Comparison of ENCODE assay signal across 13 cellular contexts in the genomic region with DNA sequence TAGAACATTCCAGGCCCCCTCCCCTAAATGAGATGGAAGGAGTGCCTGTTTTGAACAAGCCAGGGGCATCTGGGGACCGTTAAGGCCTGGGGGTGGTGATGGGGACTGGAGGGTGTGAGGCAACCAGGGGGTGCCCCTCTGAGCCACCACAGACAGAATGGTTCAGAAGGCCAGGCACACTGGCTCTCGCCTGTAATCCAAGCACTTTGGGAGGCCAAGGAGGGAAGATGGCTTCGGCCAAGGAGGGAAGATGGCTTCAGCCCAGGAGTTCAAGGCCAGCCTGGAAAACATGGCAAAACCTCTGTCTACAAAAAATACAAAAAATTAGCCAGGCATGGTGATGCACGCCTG. TPM values are rescaled to one million over a fixed set of nuclear protein-coding genes. Genes with fewer than 3 reads are reported as not detected.
DNase-seq lines count a peak whose midpoint lies in the region; ATAC-seq and TF ChIP-seq lines count a peak whose summit lies in the region.
"Had no signal": no experiment of that assay in that cellular context is flagged by ENCODE, and none has a peak within 500 bp of the region (broad histone marks: within the 10 kb centered on the region; RNA-seq: fewer than 3 reads in every experiment).

No MANE protein-coding gene starts in this region.

- H3F3A ChIP-seq in neural cell (ENCODE audit: insufficient read depth, low read length, poor library complexity, severe bottlenecking): no peaks in the 10 kb centered on the region

- H3K9me1 ChIP-seq in IMR-90 (ENCODE audit: insufficient read depth, low read length): peaks cover 19% of the 10 kb centered on the region

- no peaks in the 10 kb centered on the region for H3K9me3 Mint-ChIP-seq in dendritic cell treated with granulocyte-macrophage colony-stimulating factor and Interleukin-4, amounts not matched to agents 40 ng/mL and 50 ng/mL, for 4 days

- DNase-seq in AG04450 (ENCODE audit: low read depth, low spot score): no peak
- DNase-seq in IMR-90: no peak
- no peak for DNase-seq in SKM-1 (lab: John Stamatoyannopoulos, UW; ENCODE audit: unreplicated experiment)
- no peak for DNase-seq in heart left ventricle
- DNase-seq in retina: no peak
- DNase-seq: activated CD4-positive, alpha-beta T cell treated with anti-CD3 and anti-CD28 coated beads, Interleukin-2, amount 50 U/mL, for 48 hours; NCI-H1930; occipital lobe; RPMI8226 had no signal

- H4K8ac ChIP-seq in IMR-90 (ENCODE audit: low read depth in 2 of 2, low read length in 2 of 2): peak overlapping the region; percentile 80 to 83

- H4K91ac ChIP-seq in IMR-90 (ENCODE audit: insufficient read depth, low read depth, low read length): peak overlapping the region; percentile 96

- H3K4me3 ChIP-seq in AG04450 (ENCODE audit: low read depth, low read length) (peak overlapping the region; percentile 90), IMR-90 (ENCODE audit: insufficient read depth, low read depth, low read length) (peak overlapping the region; percentile 84), neural cell (ENCODE audit: low read length) (peak overlapping the region; percentile 97), heart left ventricle (peak overlapping the region in 1 of 12 donors; percentile 75)

- H3K9me2 ChIP-seq in neural cell (ENCODE audit: insufficient read depth, low read length): no peaks in the 10 kb centered on the region

- no peak overlapping the region for H2AFZ ChIP-seq in IMR-90 (replicated peaks; ENCODE audit: low read length, poor library complexity)
- H2AFZ ChIP-seq in neural cell (ENCODE audit: low read depth, low read length): no peak overlapping the region

- H2BK5ac ChIP-seq in IMR-90 (ENCODE audit: low read depth, low read length, poor library complexity, severe bottlenecking): peak overlapping the region; percentile 89

- POLR2A ChIA-PET in AG04450 (lab: Yijun Ruan, JAX): interaction anchor here (1.0 kb wide), 1 partner anchor 13 kb away, joined by 10 read pairs; no protein-coding TSS in a partner anchor
- POLR2A ChIA-PET in IMR-90 (lab: Charles Lee; ENCODE audit: unreplicated experiment): interaction anchor here (1.7 kb wide), 1 partner anchor 97 kb away, joined by 5 read pairs; no protein-coding TSS in a partner anchor

- H3K14ac ChIP-seq in IMR-90 (replicated peaks; ENCODE audit: low read depth, low read length): peak overlapping the region; percentile 88

- BruUV-seq in IMR-90 (replicated peaks; lab: Mats Ljungman, UMichigan): no TSS peak

- peak overlapping the region; percentile 88 for H2BK120ac ChIP-seq in IMR-90 (ENCODE audit: low read depth, low read length)

- intact Hi-C loops in IMR-90 (cut with micrococcal nuclease) (no loop called here), heart left ventricle (cut with DNase I) (loop anchor here in 1 of 10 donors (5.0 kb wide), 1 partner anchor 35 kb away; no protein-coding TSS in a partner anchor)
- intact Hi-C loops in dendritic cell treated with granulocyte-macrophage colony-stimulating factor and Interleukin-4, amounts not matched to agents 40 ng/mL and 50 ng/mL, for 4 days (cut with micrococcal nuclease): no loop called here

- H2AK5ac ChIP-seq in IMR-90 (ENCODE audit: low read depth, low read length): peak overlapping the region; percentile 93

- H3K27me3 Mint-ChIP-seq in dendritic cell treated with granulocyte-macrophage colony-stimulating factor and Interleukin-4, amounts not matched to agents 40 ng/mL and 50 ng/mL, for 4 days: peaks cover 43% of the 10 kb centered on the region

- H3K4ac ChIP-seq in IMR-90 (ENCODE audit: low read depth, low read length): peak overlapping the region; percentile 97

- CTCF ChIA-PET in AG04450 (lab: Charles Lee): interaction anchor here (1.5 kb wide), 1 partner anchor 30 kb away, joined by 4 read pairs; no protein-coding TSS in a partner anchor
- CTCF ChIA-PET in IMR-90 (lab: Yijun Ruan, JAX): no interaction called here

- H3K79me1 ChIP-seq in IMR-90 (ENCODE audit: low read depth in 1 of 2, low read length in 2 of 2): peaks cover 0 to 57% of the 10 kb centered on the region in 2 experiments; a peak in 2 of 4 replicates

- H3K9ac ChIP-seq in IMR-90 (ENCODE audit: low read depth, low read length): peak overlapping the region; percentile 79
- no peak overlapping the region for H3K9ac ChIP-seq in neural cell (ENCODE audit: low read length)

- in situ Hi-C loops in IMR-90 (cut with MboI; ENCODE audit: low sequenced_read_pairs): no loop called here

- H3K56ac ChIP-seq in IMR-90 (ENCODE audit: extremely low read depth, insufficient read depth, low read length): peak overlapping the region; percentile 55; the same call in 1 of the 2 replicates

- peak overlapping the region; percentile 75 for H3K18ac ChIP-seq in IMR-90 (ENCODE audit: low read depth, low read length)

- peaks cover 18% of the 10 kb centered on the region; the same call in 1 of the 2 replicates for H3K36me3 ChIP-seq in IMR-90 (ENCODE audit: control insufficient read depth, insufficient read depth, low read length)
- no peaks in the 10 kb centered on the region for H3K36me3 ChIP-seq in neural cell (ENCODE audit: insufficient read depth, low read length)
- H3K36me3 ChIP-seq in heart left ventricle: no peaks in the 10 kb centered on the region

- peak overlapping the region; percentile 84 for H4K5ac ChIP-seq in IMR-90 (ENCODE audit: low read depth, low read length)

- peak overlapping the region; percentile 35; the same call in 2 of the 3 replicates for H2BK15ac ChIP-seq in IMR-90 (ENCODE audit: low read depth, low read length)

- H2AK9ac ChIP-seq in IMR-90 (replicated peaks; ENCODE audit: low read depth, low read length, poor library complexity): peak overlapping the region; percentile 98

- no peak overlapping the region for H3K4me3 Mint-ChIP-seq in dendritic cell treated with granulocyte-macrophage colony-stimulating factor and Interleukin-4, amounts not matched to agents 40 ng/mL and 50 ng/mL, for 4 days

- peaks cover 5% of the 10 kb centered on the region; the same call in 1 of the 2 replicates for H3K9me3 ChIP-seq in AG04450 (ENCODE audit: control insufficient read depth, insufficient read depth, low read length)
- no peaks in the 10 kb centered on the region for H3K9me3 ChIP-seq in IMR-90 (ENCODE audit: control insufficient read depth, insufficient read depth, low read length)
- H3K9me3 ChIP-seq in neural cell (ENCODE audit: low read length): no peaks in the 10 kb centered on the region
- no peaks in the 10 kb centered on the region for H3K9me3 ChIP-seq in heart left ventricle

- TF ChIP-seq RAD21 in IMR-90 (IDR thresholded peaks at IDR 0.05; ENCODE audit: low read length): no peak
- no peak for TF ChIP-seq RAD21 in neural cell (conservative IDR thresholded peaks at IDR 0.05)

- peaks cover 28% of the 10 kb centered on the region for H3K4me1 ChIP-seq in IMR-90 (ENCODE audit: control insufficient read depth, insufficient read depth, low read length)
- peaks cover 6 to 68% (median 42%) of the 10 kb centered on the region in 12 donors for H3K4me1 ChIP-seq in heart left ventricle

- H3K79me2 ChIP-seq in neural cell (replicated peaks; ENCODE audit: insufficient read depth, low read length): peaks cover 75% of the 10 kb centered on the region

- H3K4me2 ChIP-seq in IMR-90 (ENCODE audit: low read depth, low read length) (peak overlapping the region; percentile 86), neural cell (ENCODE audit: low read length) (peak overlapping the region; percentile 85)

- peak overlapping the region; percentile 63; the same call in 1 of the 2 replicates for H3K23ac ChIP-seq in IMR-90 (ENCODE audit: low read depth, low read length)

- peak overlapping the region; percentile 49 for H3K27ac Mint-ChIP-seq in dendritic cell treated with granulocyte-macrophage colony-stimulating factor and Interleukin-4, amounts not matched to agents 40 ng/mL and 50 ng/mL, for 4 days

- peaks cover 78% of the 10 kb centered on the region for H4K20me1 ChIP-seq in IMR-90 (ENCODE audit: insufficient read depth, low read length)
- H4K20me1 ChIP-seq in neural cell (ENCODE audit: insufficient read depth): peaks cover 48% of the 10 kb centered on the region

- H3K36me3 Mint-ChIP-seq in dendritic cell treated with granulocyte-macrophage colony-stimulating factor and Interleukin-4, amounts not matched to agents 40 ng/mL and 50 ng/mL, for 4 days (ENCODE audit: low read depth): no peaks in the 10 kb centered on the region

- TF ChIP-seq POLR2A in IMR-90 (IDR thresholded peaks at IDR 0.05; ENCODE audit: low read depth, low read length) (no peak), heart left ventricle (IDR thresholded peaks at IDR 0.05) (no peak)

- H3K4me1 Mint-ChIP-seq in dendritic cell treated with granulocyte-macrophage colony-stimulating factor and Interleukin-4, amounts not matched to agents 40 ng/mL and 50 ng/mL, for 4 days (ENCODE audit: low read depth): peaks cover 63% of the 10 kb centered on the region

- peak overlapping the region; percentile 67; the same call in 1 of the 2 replicates for H2BK20ac ChIP-seq in IMR-90 (ENCODE audit: low read depth, low read length)

- no peaks in the 10 kb centered on the region for H3K27me3 ChIP-seq in AG04450 (ENCODE audit: control insufficient read depth, insufficient read depth, low read length)
- H3K27me3 ChIP-seq in IMR-90 (ENCODE audit: control insufficient read depth, insufficient read depth, low read length): no peaks in the 10 kb centered on the region
- H3K27me3 ChIP-seq in neural cell (ENCODE audit: insufficient read depth, low read depth, low read length): no peaks in the 10 kb centered on the region
- H3K27me3 ChIP-seq in heart left ventricle: peaks cover 0 to 28% (median 0%) of the 10 kb centered on the region in 9 donors

- no peak for TF ChIP-seq EP300 in neural cell (conservative IDR thresholded peaks at IDR 0.05; ENCODE audit: poor library complexity, severe bottlenecking)

- WGBS in IMR-90 (ENCODE audit: extremely low coverage in 2 of 2, insufficient read length in 1 of 2), 2 experiments: 100% methylated on average over 1 of the region's 4 CpGs; no CpG with 5 or more reads in 1 of the 2 experiments
- WGBS in heart left ventricle, 4 donors: 86 to 93% (median 88%) methylated on average over 3 to 4 of the region's 4 CpGs

- TF ChIP-seq CTCF in AG04450 (IDR thresholded peaks at IDR 0.05; ENCODE audit: low read depth, low read length) (no peak), IMR-90 (conservative IDR thresholded peaks at IDR 0.05; ENCODE audit: low read depth, low read length) (no peak), neural cell (IDR thresholded peaks at IDR 0.05; ENCODE audit: poor library complexity, severe bottlenecking) (no peak), heart left ventricle (IDR thresholded peaks at IDR 0.05) (no peak)

- H3K27ac ChIP-seq in AG04450 (ENCODE audit: low read depth, low read length) (no peak overlapping the region), IMR-90 (ENCODE audit: insufficient read depth, low read length) (peak overlapping the region; percentile 88), neural cell (ENCODE audit: low read length) (no peak overlapping the region), heart left ventricle (peak overlapping the region in 3 of 12 donors; percentile 31 to 59 (median 48))
- H3K27ac ChIP-seq: HL-60 had no signal

- ATAC-seq in IMR-90 (ENCODE audit: low read depth): no peak
- no peak for ATAC-seq in GM18511 (IDR thresholded peaks at IDR 0.05; ENCODE audit: unreplicated experiment)
- ATAC-seq in heart left ventricle: no peak

- dilution Hi-C loops in IMR-90 (cut with HindIII; ENCODE audit: low sequenced_read_pairs, unreplicated experiment): no loop called here

RNA-seq across cellular contexts. Expression of a gene that starts 4.3 kb away (rescaled TPM):
- polyA plus RNA-seq in AG04450 (2011; rRNA removed) (108 and 151 TPM in 2 replicates), IMR-90 (2012; rRNA removed) (277 and 353 TPM in 2 replicates), neural cell (207 and 242 TPM in 2 replicates), heart left ventricle (10 to 100 TPM in 1 of 2 donors, 1 to 10 TPM in 1; 5.7 to 26.0 TPM)
- 90.4 and 104 TPM in 2 replicates for polyA minus RNA-seq in AG04450 (2011; rRNA and poly(A)+ RNA removed)
- total RNA-seq in IMR-90 (2012; rRNA removed) (118 and 137 TPM in 2 replicates), heart left ventricle (10 to 100 TPM in 7 of 9 donors, 1 to 10 TPM in 2; 8.0 to 74.6 (median 19.8) TPM)
- polyA plus RNA-seq in IMR-90 (2012; cell fraction: cytosol; rRNA removed): 217 and 436 TPM in 2 replicates
- 131 and 368 TPM in 2 replicates for polyA plus RNA-seq in IMR-90 (2012; cell fraction: nucleus; rRNA removed; ENCODE audit: low replicate concordance)
- polyA minus RNA-seq in neural cell: 292 and 359 TPM in 2 replicates
